8 cellular contexts compared by ENCODE assay signal in the genomic region with DNA sequence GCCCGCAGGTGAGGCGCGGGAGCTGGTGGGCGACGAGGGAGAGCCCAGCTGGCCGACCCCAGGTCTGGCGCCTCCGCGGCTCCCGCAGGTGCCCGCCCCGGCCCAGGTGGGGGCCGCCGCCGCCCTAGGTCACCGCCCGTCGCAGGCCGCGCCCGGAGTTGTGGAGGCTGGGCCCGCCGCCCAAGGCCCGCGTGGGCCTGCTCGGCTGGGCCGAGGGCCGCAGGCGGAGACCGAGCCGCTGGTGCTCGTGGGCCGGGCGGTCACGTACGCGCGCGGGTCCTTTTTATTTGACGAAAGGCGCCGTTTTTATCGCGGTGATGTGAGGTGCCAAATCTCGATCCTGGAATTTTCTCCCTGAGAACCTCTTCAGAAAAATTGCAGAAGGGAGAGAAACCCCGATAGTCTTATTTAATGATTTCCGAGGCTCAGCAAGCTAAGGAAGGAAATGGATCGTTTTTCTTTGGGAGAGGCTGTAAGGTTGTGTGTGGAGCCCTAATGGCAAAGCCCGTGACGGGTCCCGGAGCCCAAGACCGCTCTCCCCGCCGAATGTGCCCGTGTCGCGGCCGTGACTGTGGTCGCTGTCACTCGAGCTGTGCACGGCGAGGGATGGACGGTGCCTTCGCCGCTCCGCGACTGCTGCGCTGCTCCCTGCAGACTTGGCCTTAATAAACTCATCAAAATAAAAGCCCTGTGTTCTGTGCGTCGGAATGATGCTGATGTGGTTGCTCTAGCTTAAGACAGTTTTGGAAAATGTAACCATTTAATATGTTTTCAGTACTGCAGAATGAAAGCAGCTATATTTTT. TPM values are rescaled to one million over a fixed set of nuclear protein-coding genes. Genes with fewer than 3 reads are reported as not detected.
DNase-seq lines count a peak whose midpoint lies in the region; ATAC-seq, FAIRE-seq and TF ChIP-seq lines count a peak whose summit lies in the region.

No MANE protein-coding gene starts in this region.

- no peak overlapping the region for H3K56ac ChIP-seq in H1 (replicated peaks; ENCODE audit: insufficient read length, low read depth, low read length)

- H3K9me3 Mint-ChIP-seq in activated CD8-positive, alpha-beta memory T cell treated with anti-CD3 and anti-CD28 coated beads, Interleukin-2, amount 10 ng/mL, durations not matched to agents 7 days and 5 days (ENCODE audit: low read depth) = no peaks in the 10 kb centered on the region

- H3K23ac ChIP-seq in H1 (ENCODE audit: insufficient read length) = no peak overlapping the region

- H3K23me2 ChIP-seq in H1 (ENCODE audit: low read depth, low read length) = peaks cover 5% of the 10 kb centered on the region; the same call in 1 of the 2 replicates

- H2AFZ ChIP-seq in H1 (ENCODE audit: low read length) = 0 out of 2 replicates have a peak overlapping the region, but pooled peaks have one; percentile 44

- no peak overlapping the region for H2BK12ac ChIP-seq in H1 (ENCODE audit: low read depth, low read length)

- H3K18ac ChIP-seq in H1 (ENCODE audit: extremely low read depth, low read length) = no peak overlapping the region

- H3K27me3 ChIP-seq in H1 (replicated peaks in 1 of 4; ENCODE audit: control insufficient read depth in 3 of 4, extremely low read depth in 1 of 4, insufficient read depth in 3 of 4, low read length in 3 of 4) = peaks cover 0 to 2% (median 0%) of the 10 kb centered on the region in 4 experiments; a peak in 1 of 7 replicates

- no peak for FAIRE-seq in H1 (lab: Jason Lieb, UNC)

- peak overlapping the region; percentile 92 for H4K5ac ChIP-seq in H1 (ENCODE audit: insufficient read length, low read depth, low read length)

- POLR2A ChIA-PET in H1 (lab: Charles Lee; ENCODE audit: partially characterized antibody) = interaction anchor here (0.6 to 1.6 kb wide), 4 partner anchors 10 to 169 kb away, joined by 3 read pairs; no protein-coding TSS in a partner anchor

- H3K27me3 Mint-ChIP-seq in activated CD8-positive, alpha-beta memory T cell treated with anti-CD3 and anti-CD28 coated beads, Interleukin-2, amount 10 ng/mL, durations not matched to agents 7 days and 5 days = peaks cover 4% of the 10 kb centered on the region

- ATAC-seq in HG02610 (IDR thresholded peaks at IDR 0.05; ENCODE audit: unreplicated experiment) = peak; percentile 29
- peak; percentile 50 for ATAC-seq in activated CD8-positive, alpha-beta memory T cell treated with anti-CD3 and anti-CD28 coated beads, Interleukin-2, amount 10 ng/mL, durations not matched to agents 7 days and 5 days

- H3K4me1 ChIP-seq in H1 (replicated peaks in 1 of 4; ENCODE audit: control insufficient read depth in 3 of 4, insufficient read depth in 4 of 4, low read length in 3 of 4) = peaks cover 0 to 3% (median 1%) of the 10 kb centered on the region in 4 experiments; a peak in 2 of 7 replicates

- peak overlapping the region; percentile 87 for H4K91ac ChIP-seq in H1 (replicated peaks; ENCODE audit: insufficient read length, low read length)

- no peak overlapping the region for H2BK120ac ChIP-seq in H1 (replicated peaks; ENCODE audit: low read depth, low read length)

- no peaks in the 10 kb centered on the region for H3K9me3 ChIP-seq in H1 (ENCODE audit: insufficient read depth in 2 of 2, low read depth in 1 of 2, low read length in 1 of 2)

- H3K27ac ChIP-seq in H1 (ENCODE audit: low read depth, low read length) = 0 out of 2 replicates have a peak overlapping the region, but pooled peaks have one; percentile 3

- H4K20me1 ChIP-seq in H1 (replicated peaks in 1 of 2; ENCODE audit: control insufficient read depth in 1 of 2, insufficient read depth in 2 of 2, low read length in 2 of 2) = peaks cover 2 to 3% of the 10 kb centered on the region in 2 experiments

- CTCF ChIA-PET in activated CD8-positive, alpha-beta memory T cell treated with anti-CD3 and anti-CD28 coated beads, Interleukin-2, amount 10 ng/mL, durations not matched to agents 7 days and 5 days (lab: Charles Lee) = interaction anchor here (0.8 to 2.7 kb wide), 4 partner anchors 58 to 1078 kb away, joined by 3 to 15 read pairs (median 4); partner anchors contain the start of genes HTD2 and RPP14
- CTCF ChIA-PET in H1 (lab: Charles Lee; ENCODE audit: partially characterized antibody) = interaction anchor here (0.7 to 3.2 kb wide), 4 partner anchors 28 to 127 kb away, joined by 3 to 23 read pairs (median 5); partner anchors contain the start of gene HESX1

- no peak overlapping the region for H2BK5ac ChIP-seq in H1 (ENCODE audit: low read depth, low read length)

- H3K79me2 ChIP-seq in H1 (ENCODE audit: control insufficient read depth in 1 of 2, insufficient read depth in 2 of 2, low read length in 2 of 2) = peaks cover 0 to 29% of the 10 kb centered on the region in 2 experiments; a peak in 2 of 4 replicates

- TF ChIP-seq EP300 in H1 (IDR thresholded peaks at IDR 0.05; ENCODE audit: borderline replicate concordance in 1 of 2, low read depth in 2 of 2, low read length in 2 of 2) = no peak

- no peak overlapping the region; the same call in 1 of the 2 replicates for H2BK15ac ChIP-seq in H1 (ENCODE audit: low read length)

- H2BK20ac ChIP-seq in H1 (ENCODE audit: low read length) = no peak overlapping the region

- peaks cover 34% of the 10 kb centered on the region for H3K4me1 Mint-ChIP-seq in activated CD8-positive, alpha-beta memory T cell treated with anti-CD3 and anti-CD28 coated beads, Interleukin-2, amount 10 ng/mL, durations not matched to agents 7 days and 5 days

- WGBS in H1 (ENCODE audit: extremely low coverage in 1 of 2, insufficient coverage in 1 of 2, insufficient read length in 1 of 2, insufficient replicate concordance in 2 of 2, low coverage in 1 of 2, low lambda C conversion rate in 2 of 2, missing lambda C conversion rate in 1 of 2), 2 experiments = 3% methylated on average over 49 of the region's 70 CpGs; no CpG with 5 or more reads in 1 of the 2 experiments

- peak overlapping the region; percentile 90; the same call in 1 of the 2 replicates for H4K8ac ChIP-seq in H1 (ENCODE audit: extremely low read depth, insufficient read depth, low read length)

- H3K79me1 ChIP-seq in H1 (ENCODE audit: low read depth, low read length) = no peaks in the 10 kb centered on the region

- no peak overlapping the region for H2AK5ac ChIP-seq in H1 (ENCODE audit: low read depth, low read length)

- peak overlapping the region; percentile 1 to 72 (median 54); a peak in 5 of 7 replicates for H3K9ac ChIP-seq in H1 (replicated peaks in 1 of 4; ENCODE audit: extremely low read depth in 1 of 4, low read depth in 3 of 4, low read length in 3 of 4)

- H3K36me3 Mint-ChIP-seq in activated CD8-positive, alpha-beta memory T cell treated with anti-CD3 and anti-CD28 coated beads, Interleukin-2, amount 10 ng/mL, durations not matched to agents 7 days and 5 days = peaks cover 2% of the 10 kb centered on the region

- TF ChIP-seq POLR2A in H1 (IDR thresholded peaks at IDR 0.05; ENCODE audit: control extremely low read depth in 1 of 2, low read depth in 2 of 2, low read length in 2 of 2) = no peak

- DNase-seq in NCI-H1092 treated with DMSO at 0.1 percent for 48 hours (lab: John Stamatoyannopoulos, UW) (peak; percentile 34), NCI-H1092 (lab: John Stamatoyannopoulos, UW) (no peak), NCI-H2227 (lab: John Stamatoyannopoulos, UW; ENCODE audit: unreplicated experiment) (peak; percentile 55), H1 (ENCODE audit: low read depth in 1 of 2, low spot score in 2 of 2) (peak in 1 of 2 experiments; percentile 56), lung microvascular endothelial cell (ENCODE audit: low read depth in 2 of 2) (peak; percentile 55 to 56)
- peak; percentile 69 for DNase-seq in activated CD8-positive, alpha-beta memory T cell treated with anti-CD3 and anti-CD28 coated beads, Interleukin-2, amount 10 ng/mL, durations not matched to agents 7 days and 5 days
- peak; percentile 17 for DNase-seq in stimulated activated CD8-positive, alpha-beta memory T cell treated with anti-CD3 and anti-CD28 coated beads, Interleukin-12 subunit alpha, Interleukin-12 subunit beta, amount 100 ng/mL, for 4 hours (ENCODE audit: low read depth)

- peak overlapping the region; percentile 93 for H3K4me3 Mint-ChIP-seq in activated CD8-positive, alpha-beta memory T cell treated with anti-CD3 and anti-CD28 coated beads, Interleukin-2, amount 10 ng/mL, durations not matched to agents 7 days and 5 days

- no peak for TF ChIP-seq RAD21 in H1 (IDR thresholded peaks at IDR 0.05 in 1 of 2, conservative IDR thresholded peaks at IDR 0.05 in 1 of 2; ENCODE audit: low read depth in 2 of 2, low read length in 2 of 2)

- H3K4ac ChIP-seq in H1 (replicated peaks; ENCODE audit: insufficient read length, low read depth, low read length) = no peak overlapping the region

- no peak overlapping the region for H3K14ac ChIP-seq in H1 (ENCODE audit: insufficient read length)

- H3K4me2 ChIP-seq in H1 (ENCODE audit: insufficient read depth in 1 of 2, low read depth in 2 of 2, low read length in 2 of 2) = peak overlapping the region; percentile 71 to 73

- peak overlapping the region; percentile 70 to 91 (median 82) for H3K4me3 ChIP-seq in H1 (ENCODE audit: extremely low read depth in 1 of 4, insufficient read depth in 2 of 4, low read depth in 3 of 4, low read length in 4 of 4)

- peak overlapping the region; percentile 81 for H3K27ac Mint-ChIP-seq in activated CD8-positive, alpha-beta memory T cell treated with anti-CD3 and anti-CD28 coated beads, Interleukin-2, amount 10 ng/mL, durations not matched to agents 7 days and 5 days

- no peaks in the 10 kb centered on the region for H3K36me3 ChIP-seq in H1 (ENCODE audit: control insufficient read depth in 2 of 4, insufficient read depth in 4 of 4, low read length in 3 of 4)

- no peak for TF ChIP-seq CTCF in H1 (IDR thresholded peaks at IDR 0.05; ENCODE audit: control extremely low read depth in 1 of 3, insufficient read depth in 1 of 3, low read depth in 1 of 3, low read length in 3 of 3)

RNA-seq across cellular contexts. Expression of gene APPL1, which starts 0.6 kb away (rescaled TPM):
- total RNA-seq in activated CD8-positive, alpha-beta memory T cell treated with anti-CD3 and anti-CD28 coated beads, Interleukin-2, amount 10 ng/mL, durations not matched to agents 7 days and 5 days = 10 to 100 TPM; 31.3 to 34.4 TPM
- 30.7 and 34.4 TPM in 2 replicates for total RNA-seq in H1 (2021; fragmentation: NEBNext Ultra II Directional; extraction: Animal tissue kit (Norgen Biotek cat#: 25700))
- polyA plus RNA-seq in H1 (2011; rRNA removed) = 5.9 and 9.4 TPM in 2 replicates
- polyA plus RNA-seq in H1 (2011; cell fraction: cytosol; rRNA removed) = 9.1 TPM
- polyA plus RNA-seq in H1 (2011; cell fraction: nucleus; rRNA removed) = 13.0 TPM
- 9.3 to 22.5 TPM (median 12.6 TPM) in 4 replicates for polyA plus RNA-seq in H1 (2012, experiment 1 of 2)
- 0.76 TPM for polyA plus RNA-seq in H1 (2012, experiment 2 of 2)
- 25.9 TPM for polyA plus RNA-seq in H1 (2013, experiment 1 of 2)
- 28.4 TPM for polyA plus RNA-seq in H1 (2013, experiment 2 of 2)
- polyA minus RNA-seq in H1 (2011; rRNA and poly(A)+ RNA removed) = 36.2 and 40.6 TPM in 2 replicates
- 24.8 TPM for polyA minus RNA-seq in H1 (2011; cell fraction: cytosol; rRNA and poly(A)+ RNA removed)
- polyA minus RNA-seq in H1 (2011; cell fraction: nucleus; rRNA and poly(A)+ RNA removed) = 68.4 TPM
- total RNA-seq in lung microvascular endothelial cell = 31.8 and 38.7 TPM in 2 replicates

RNA-seq across cellular contexts. Expression of gene HESX1, which starts 28.4 kb away (rescaled TPM):
- under 1 TPM; 0.42 to 0.47 TPM for total RNA-seq in activated CD8-positive, alpha-beta memory T cell treated with anti-CD3 and anti-CD28 coated beads, Interleukin-2, amount 10 ng/mL, durations not matched to agents 7 days and 5 days
- total RNA-seq in H1 (2021; fragmentation: NEBNext Ultra II Directional; extraction: Animal tissue kit (Norgen Biotek cat#: 25700)) = 9.0 and 12.0 TPM in 2 replicates
- polyA plus RNA-seq in H1 (2011; rRNA removed) = 5.5 and 7.1 TPM in 2 replicates
- polyA plus RNA-seq in H1 (2011; cell fraction: cytosol; rRNA removed) = 7.9 TPM
- polyA plus RNA-seq in H1 (2011; cell fraction: nucleus; rRNA removed) = 3.4 TPM
- 5.3 to 12.9 TPM (median 5.7 TPM) in 4 replicates for polyA plus RNA-seq in H1 (2012, experiment 1 of 2)
- polyA plus RNA-seq in H1 (2012, experiment 2 of 2) = 2.7 TPM
- polyA plus RNA-seq in H1 (2013, experiment 1 of 2) = 7.4 TPM
- 7.3 TPM for polyA plus RNA-seq in H1 (2013, experiment 2 of 2)
- 3.6 and 3.9 TPM in 2 replicates for polyA minus RNA-seq in H1 (2011; rRNA and poly(A)+ RNA removed)
- 3.0 TPM for polyA minus RNA-seq in H1 (2011; cell fraction: cytosol; rRNA and poly(A)+ RNA removed)
- polyA minus RNA-seq in H1 (2011; cell fraction: nucleus; rRNA and poly(A)+ RNA removed) = 4.4 TPM
- total RNA-seq in lung microvascular endothelial cell = under 0.01 and 0.22 TPM in 2 replicates
